ENCODE assay signal across 1 cellular context in genomic region chr12:95634622-95635621, GRCh38.
TF ChIP-seq lines count a peak whose summit lies in the region.

No MANE protein-coding gene starts in this region.

TF ChIP-seq in HepG2, 621 proteins besides CTCF, POLR2A, EP300 and RAD21 (continued from another document and continues in another):
- TF ChIP-seq NFAT5 (CRISPR knock-in tag; IDR thresholded peaks at IDR 0.05) (no peak), MYNN (CRISPR knock-in tag; IDR thresholded peaks at IDR 0.05; ENCODE audit: low read depth) (no peak), SATB2 (CRISPR knock-in tag; IDR thresholded peaks at IDR 0.05) (no peak), SRF (IDR thresholded peaks at IDR 0.05; ENCODE audit: low read depth, low read length) (no peak), NR1H2 (CRISPR knock-in tag; IDR thresholded peaks at IDR 0.05; ENCODE audit: borderline replicate concordance, low read depth) (no peak), SYNCRIP (IDR thresholded peaks at IDR 0.05; ENCODE audit: insufficient read depth, low read depth, low read length) (no peak), ZNF160 (CRISPR knock-in tag; IDR thresholded peaks at IDR 0.05) (no peak), ZFP36L2 (CRISPR knock-in tag; IDR thresholded peaks at IDR 0.05) (no peak), CEBPZ (IDR thresholded peaks at IDR 0.05; ENCODE audit: low read length) (no peak), MED8 (CRISPR knock-in tag; IDR thresholded peaks at IDR 0.05; ENCODE audit: insufficient replicate concordance) (no peak), MZF1 (CRISPR knock-in tag; IDR thresholded peaks at IDR 0.05; ENCODE audit: borderline replicate concordance) (no peak), YEATS2 (CRISPR knock-in tag; IDR thresholded peaks at IDR 0.05; ENCODE audit: borderline replicate concordance) (no peak), MIXL1 (CRISPR knock-in tag; IDR thresholded peaks at IDR 0.05) (0 out of 2 replicates have a peak, but pooled peaks have one; percentile 17), TEAD3 (CRISPR knock-in tag; optimal IDR thresholded peaks at IDR 0.05; ENCODE audit: borderline replicate concordance) (peak; percentile 83), BHLHE40 (IDR thresholded peaks at IDR 0.05; ENCODE audit: low read length) (no peak), SIN3A (IDR thresholded peaks at IDR 0.05; ENCODE audit: borderline replicate concordance, low read depth, low read length) (no peak), SOX5 (CRISPR knock-in tag; IDR thresholded peaks at IDR 0.05; ENCODE audit: borderline replicate concordance) (peak; percentile 59; the same call in 1 of the 2 replicates), ZNF615 (CRISPR knock-in tag; IDR thresholded peaks at IDR 0.05; ENCODE audit: borderline replicate concordance) (no peak), ZNF746 (CRISPR knock-in tag; IDR thresholded peaks at IDR 0.05) (no peak), ZNF431 (CRISPR knock-in tag; IDR thresholded peaks at IDR 0.05; ENCODE audit: borderline replicate concordance, low read depth) (no peak), ZBTB20 (CRISPR knock-in tag; IDR thresholded peaks at IDR 0.05; ENCODE audit: borderline replicate concordance, low read depth) (peak; percentile 2; the same call in 1 of the 2 replicates), ZFP36L1 (CRISPR knock-in tag; IDR thresholded peaks at IDR 0.05) (no peak), TRIM24 (CRISPR knock-in tag; IDR thresholded peaks at IDR 0.05) (no peak), ZBTB14 (CRISPR knock-in tag; IDR thresholded peaks at IDR 0.05) (no peak), ZC3H13 (CRISPR knock-in tag; IDR thresholded peaks at IDR 0.05) (no peak), BRD4 (CRISPR knock-in tag; IDR thresholded peaks at IDR 0.05) (no peak), KLF6 (CRISPR knock-in tag; IDR thresholded peaks at IDR 0.05) (no peak), PHF21A (CRISPR knock-in tag; IDR thresholded peaks at IDR 0.05) (0 out of 2 replicates have a peak, but pooled peaks have one; percentile 45), SMC3 (IDR thresholded peaks at IDR 0.05; ENCODE audit: low read length) (no peak), ZNF549 (CRISPR knock-in tag; IDR thresholded peaks at IDR 0.05) (no peak), ZUFSP (CRISPR knock-in tag; IDR thresholded peaks at IDR 0.05; ENCODE audit: borderline replicate concordance) (no peak), ZKSCAN5 (CRISPR knock-in tag; IDR thresholded peaks at IDR 0.05) (no peak), KLF16 (CRISPR knock-in tag; IDR thresholded peaks at IDR 0.05) (no peak), AGO1 (IDR thresholded peaks at IDR 0.05; ENCODE audit: low read depth, low read length, poor library complexity, severe bottlenecking) (no peak), ZBTB8A (CRISPR knock-in tag; IDR thresholded peaks at IDR 0.05; ENCODE audit: borderline replicate concordance, low read depth) (no peak), REPIN1 (CRISPR knock-in tag; IDR thresholded peaks at IDR 0.05; ENCODE audit: borderline replicate concordance, low read depth) (no peak), ZNF121 (CRISPR knock-in tag; IDR thresholded peaks at IDR 0.05) (no peak), THAP8 (CRISPR knock-in tag; IDR thresholded peaks at IDR 0.05; ENCODE audit: borderline replicate concordance) (no peak), NBN (conservative IDR thresholded peaks at IDR 0.05) (no peak), ZNF354B (CRISPR knock-in tag; IDR thresholded peaks at IDR 0.05) (no peak), TGIF2 (CRISPR knock-in tag; IDR thresholded peaks at IDR 0.05) (no peak), ZKSCAN8 (CRISPR knock-in tag; IDR thresholded peaks at IDR 0.05; ENCODE audit: borderline replicate concordance) (0 out of 2 replicates have a peak, but pooled peaks have one; percentile 48), NFKB2 (CRISPR knock-in tag; IDR thresholded peaks at IDR 0.05; ENCODE audit: borderline replicate concordance) (no peak), RFX5 (IDR thresholded peaks at IDR 0.05; ENCODE audit: low read depth, low read length) (no peak), GFI1 (CRISPR knock-in tag; IDR thresholded peaks at IDR 0.05; ENCODE audit: borderline replicate concordance) (peak; percentile 51; the same call in 1 of the 2 replicates), ZNF816 (CRISPR knock-in tag; IDR thresholded peaks at IDR 0.05; ENCODE audit: borderline replicate concordance) (no peak), MYC (CRISPR knock-in tag; IDR thresholded peaks at IDR 0.05; ENCODE audit: borderline replicate concordance) (peak; percentile 33; the same call in 1 of the 2 replicates), ZNF772 (CRISPR knock-in tag; IDR thresholded peaks at IDR 0.05) (peak; percentile 55; the same call in 1 of the 2 replicates), PCBP1 (IDR thresholded peaks at IDR 0.05; ENCODE audit: borderline replicate concordance, low read depth, low read length) (no peak), ZNF44 (CRISPR knock-in tag; IDR thresholded peaks at IDR 0.05) (no peak)
- TF ChIP-seq, protein P1, sequence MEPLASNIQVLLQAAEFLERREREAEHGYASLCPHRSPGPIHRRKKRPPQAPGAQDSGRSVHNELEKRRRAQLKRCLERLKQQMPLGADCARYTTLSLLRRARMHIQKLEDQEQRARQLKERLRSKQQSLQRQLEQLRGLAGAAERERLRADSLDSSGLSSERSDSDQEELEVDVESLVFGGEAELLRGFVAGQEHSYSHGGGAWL (CRISPR knock-in tag; IDR thresholded peaks at IDR 0.05), result no peak
- TF ChIP-seq, protein P2, sequence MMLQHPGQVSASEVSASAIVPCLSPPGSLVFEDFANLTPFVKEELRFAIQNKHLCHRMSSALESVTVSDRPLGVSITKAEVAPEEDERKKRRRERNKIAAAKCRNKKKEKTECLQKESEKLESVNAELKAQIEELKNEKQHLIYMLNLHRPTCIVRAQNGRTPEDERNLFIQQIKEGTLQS (CRISPR knock-in tag; IDR thresholded peaks at IDR 0.05), result no peak
- TF ChIP-seq, protein P3, sequence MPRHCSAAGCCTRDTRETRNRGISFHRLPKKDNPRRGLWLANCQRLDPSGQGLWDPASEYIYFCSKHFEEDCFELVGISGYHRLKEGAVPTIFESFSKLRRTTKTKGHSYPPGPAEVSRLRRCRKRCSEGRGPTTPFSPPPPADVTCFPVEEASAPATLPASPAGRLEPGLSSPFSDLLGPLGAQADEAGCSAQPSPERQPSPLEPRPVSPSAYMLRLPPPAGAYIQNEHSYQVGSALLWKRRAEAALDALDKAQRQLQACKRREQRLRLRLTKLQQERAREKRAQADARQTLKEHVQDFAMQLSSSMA (CRISPR knock-in tag; IDR thresholded peaks at IDR 0.05), result no peak
- TF ChIP-seq, protein P4, sequence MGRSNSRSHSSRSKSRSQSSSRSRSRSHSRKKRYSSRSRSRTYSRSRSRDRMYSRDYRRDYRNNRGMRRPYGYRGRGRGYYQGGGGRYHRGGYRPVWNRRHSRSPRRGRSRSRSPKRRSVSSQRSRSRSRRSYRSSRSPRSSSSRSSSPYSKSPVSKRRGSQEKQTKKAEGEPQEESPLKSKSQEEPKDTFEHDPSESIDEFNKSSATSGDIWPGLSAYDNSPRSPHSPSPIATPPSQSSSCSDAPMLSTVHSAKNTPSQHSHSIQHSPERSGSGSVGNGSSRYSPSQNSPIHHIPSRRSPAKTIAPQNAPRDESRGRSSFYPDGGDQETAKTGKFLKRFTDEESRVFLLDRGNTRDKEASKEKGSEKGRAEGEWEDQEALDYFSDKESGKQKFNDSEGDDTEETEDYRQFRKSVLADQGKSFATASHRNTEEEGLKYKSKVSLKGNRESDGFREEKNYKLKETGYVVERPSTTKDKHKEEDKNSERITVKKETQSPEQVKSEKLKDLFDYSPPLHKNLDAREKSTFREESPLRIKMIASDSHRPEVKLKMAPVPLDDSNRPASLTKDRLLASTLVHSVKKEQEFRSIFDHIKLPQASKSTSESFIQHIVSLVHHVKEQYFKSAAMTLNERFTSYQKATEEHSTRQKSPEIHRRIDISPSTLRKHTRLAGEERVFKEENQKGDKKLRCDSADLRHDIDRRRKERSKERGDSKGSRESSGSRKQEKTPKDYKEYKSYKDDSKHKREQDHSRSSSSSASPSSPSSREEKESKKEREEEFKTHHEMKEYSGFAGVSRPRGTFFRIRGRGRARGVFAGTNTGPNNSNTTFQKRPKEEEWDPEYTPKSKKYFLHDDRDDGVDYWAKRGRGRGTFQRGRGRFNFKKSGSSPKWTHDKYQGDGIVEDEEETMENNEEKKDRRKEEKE (IDR thresholded peaks at IDR 0.05), result no peak
